ENCODE assay signal across 30 cellular contexts in the genomic region with DNA sequence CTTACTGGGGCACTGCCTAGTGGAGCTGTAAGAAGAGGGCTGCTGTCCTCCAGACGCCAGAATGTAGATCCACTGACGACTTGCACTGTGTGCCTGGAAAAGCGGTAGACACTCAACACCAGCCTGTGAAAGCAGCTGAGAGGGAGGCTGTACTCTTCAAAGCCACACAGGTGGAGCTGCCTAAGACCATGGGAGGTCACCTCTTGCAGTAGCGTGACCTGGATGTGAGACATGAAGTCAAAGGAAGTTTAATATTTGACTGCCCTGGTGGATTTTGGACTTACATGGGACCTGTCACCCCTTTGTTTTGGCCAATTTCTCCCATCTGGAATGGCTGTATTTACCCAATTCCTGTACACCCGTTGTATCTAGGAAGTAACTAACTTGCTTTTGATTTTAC.
"Had no signal": no experiment of that assay in that cellular context is flagged by ENCODE, and none has a peak within 500 bp of the region (broad histone marks: within the 10 kb centered on the region; RNA-seq: fewer than 3 reads in every experiment).

No MANE protein-coding gene starts in this region.

- FAIRE-seq: astrocyte, TTC549 had no signal

- ATAC-seq: activated CD4-positive, alpha-beta T cell treated with anti-CD3 and anti-CD28 coated beads for 36 hours; activated CD4-positive, CD25-positive, alpha-beta regulatory T cell treated with anti-CD3 and anti-CD28 coated beads, Interleukin-2, amount 50 U/mL, for 24 hours; activated CD8-positive, alpha-beta T cell treated with anti-CD3 and anti-CD28 coated beads, Interleukin-2, amount 10 ng/mL, durations not matched to agents 7 days and 5 days; body of pancreas; PC-3 had no signal

- H3K9me3 ChIP-seq: body of pancreas, breast epithelium, Peyer's patch had no signal

- H3K27me3 ChIP-seq: body of pancreas, breast epithelium, Peyer's patch had no signal

- H3K36me3 ChIP-seq: breast epithelium, Peyer's patch had no signal

- H3K4me1 ChIP-seq: body of pancreas, breast epithelium, Peyer's patch had no signal

- DNase-seq: activated CD4-positive, alpha-beta T cell treated with anti-CD3 and anti-CD28 coated beads for 36 hours; activated CD4-positive, alpha-beta T cell treated with anti-CD3 and anti-CD28 coated beads, Interleukin-2, amount 10 ng/mL, durations not matched to agents 7 days and 5 days; activated CD4-positive, alpha-beta T cell treated with anti-CD3 and anti-CD28 coated beads, Interleukin-2, amount 50 U/mL, for 48 hours; activated CD8-positive, alpha-beta T cell treated with anti-CD3 and anti-CD28 coated beads, Interleukin-2, amount 10 ng/mL, durations not matched to agents 7 days and 5 days; activated gamma-delta T cell; activated naive CD4-positive, alpha-beta T cell treated with Interleukin-2 at 50 U/mL for 16 hours; activated naive CD8-positive, alpha-beta T cell treated with anti-CD3 and anti-CD28 coated beads, Interleukin-2, amount 10 ng/mL, durations not matched to agents 7 days and 5 days; activated T-cell treated with anti-CD3 and anti-CD28 coated beads, Interleukin-2, amount 50 U/mL, for 24 hours; amygdala; body of pancreas; NCI-H1092 treated with DMSO at 0.1 percent for 48 hours; NCI-H1417; NCI-H146; NCI-H187; NCI-H2029 treated with DMSO at 0.1 percent for 48 hours; NCI-H2107; NCI-H2171; NCI-H510A; NCI-H526; NCI-H748 treated with DMSO at 0.1 percent for 48 hours; NK-92 treated with Interleukin-12 subunit alpha and Interleukin-12 subunit beta, amount 100 ng/mL, for 24 hours; PC-3; Peyer's patch; Right ventricle myocardium superior; RPMI8226 had no signal

- H3K4me3 ChIP-seq: body of pancreas, breast epithelium, Peyer's patch, SK-N-MC had no signal

- H3K27ac ChIP-seq: body of pancreas, breast epithelium, Peyer's patch, SK-N-MC had no signal
